35 cellular contexts compared by ENCODE assay signal in genomic region chr15:53359038-53359437, GRCh38.
"Had no signal": no experiment of that assay in that cellular context is flagged by ENCODE, and none has a peak within 500 bp of the region (broad histone marks: within the 10 kb centered on the region; RNA-seq: fewer than 3 reads in every experiment).

No MANE protein-coding gene starts in this region.

- H3K27me3 Mint-ChIP-seq: activated B cell treated with CpG ODN at 0.5 μM for 24 hours; activated CD4-positive, alpha-beta memory T cell treated with anti-CD3 and anti-CD28 coated beads for 36 hours; activated CD4-positive, alpha-beta T cell treated with anti-CD3 and anti-CD28 coated beads for 36 hours; activated CD8-positive, alpha-beta T cell treated with anti-CD3 and anti-CD28 coated beads for 36 hours; activated naive CD4-positive, alpha-beta T cell treated with anti-CD3 and anti-CD28 coated beads, Interleukin-2, amount 10 ng/mL, durations not matched to agents 7 days and 5 days; activated naive CD8-positive, alpha-beta T cell treated with anti-CD3 and anti-CD28 coated beads, Interleukin-2, amount 10 ng/mL, durations not matched to agents 7 days and 5 days; activated naive CD8-positive, alpha-beta T cell treated with anti-CD3 and anti-CD28 coated beads, Interleukin-2, amount 50 U/mL, for 24 hours; activated T-cell treated with anti-CD3 and anti-CD28 coated beads, Interleukin-2, amount 50 U/mL, for 24 hours; central memory CD8-positive, alpha-beta T cell had no signal

- H3K4me3 Mint-ChIP-seq: activated B cell treated with CpG ODN at 0.5 μM for 24 hours; activated CD4-positive, alpha-beta memory T cell treated with anti-CD3 and anti-CD28 coated beads for 36 hours; activated CD4-positive, alpha-beta T cell treated with anti-CD3 and anti-CD28 coated beads for 36 hours; activated CD8-positive, alpha-beta T cell treated with anti-CD3 and anti-CD28 coated beads for 36 hours; activated naive CD4-positive, alpha-beta T cell treated with anti-CD3 and anti-CD28 coated beads, Interleukin-2, amount 10 ng/mL, durations not matched to agents 7 days and 5 days; activated naive CD4-positive, alpha-beta T cell treated with anti-CD3 and anti-CD28 coated beads, Interleukin-2, amount 50 U/mL, for 24 hours; activated naive CD8-positive, alpha-beta T cell; activated naive CD8-positive, alpha-beta T cell treated with anti-CD3 and anti-CD28 coated beads, Interleukin-2, amount 10 ng/mL, durations not matched to agents 7 days and 5 days; activated naive CD8-positive, alpha-beta T cell treated with anti-CD3 and anti-CD28 coated beads, Interleukin-2, amount 50 U/mL, for 24 hours; activated T-cell treated with anti-CD3 and anti-CD28 coated beads, Interleukin-2, amount 50 U/mL, for 24 hours; brain; central memory CD8-positive, alpha-beta T cell; T-helper 1 cell treated with Interleukin-12 subunit alpha and Interleukin-12 subunit beta and Interleukin-4 antibody, amounts not matched to agents 30 μg/mL and 1 μg/mL, for 36 hours; T-helper 2 cell treated with Interferon-gamma antibody and Interleukin-4, amounts not matched to agents 5 μg/mL and 100 μg/mL, for 36 hours had no signal

- H3K4me1 ChIP-seq: ascending aorta had no signal

- ATAC-seq: activated CD4-positive, alpha-beta T cell treated with anti-CD3 and anti-CD28 coated beads for 36 hours; activated CD8-positive, alpha-beta T cell treated with anti-CD3 and anti-CD28 coated beads for 36 hours; activated naive CD8-positive, alpha-beta T cell treated with anti-CD3 and anti-CD28 coated beads, Interleukin-2, amount 50 U/mL, for 24 hours had no signal

- H3K4me1 Mint-ChIP-seq: activated B cell treated with CpG ODN at 0.5 μM for 24 hours; activated CD4-positive, alpha-beta T cell treated with anti-CD3 and anti-CD28 coated beads for 36 hours; activated naive CD4-positive, alpha-beta T cell treated with anti-CD3 and anti-CD28 coated beads, Interleukin-2, amount 10 ng/mL, durations not matched to agents 7 days and 5 days; activated naive CD4-positive, alpha-beta T cell treated with anti-CD3 and anti-CD28 coated beads, Interleukin-2, amount 50 U/mL, for 24 hours; activated naive CD8-positive, alpha-beta T cell treated with anti-CD3 and anti-CD28 coated beads, Interleukin-2, amount 10 ng/mL, durations not matched to agents 7 days and 5 days; activated naive CD8-positive, alpha-beta T cell treated with anti-CD3 and anti-CD28 coated beads, Interleukin-2, amount 50 U/mL, for 24 hours; brain; central memory CD8-positive, alpha-beta T cell had no signal

- H3K36me3 ChIP-seq: ascending aorta, cardiac muscle cell had no signal

- H3K27ac Mint-ChIP-seq: activated B cell treated with CpG ODN at 0.5 μM for 24 hours; activated CD4-positive, alpha-beta memory T cell treated with anti-CD3 and anti-CD28 coated beads for 36 hours; activated CD4-positive, alpha-beta T cell treated with anti-CD3 and anti-CD28 coated beads for 36 hours; activated CD8-positive, alpha-beta T cell treated with anti-CD3 and anti-CD28 coated beads for 36 hours; activated naive CD4-positive, alpha-beta T cell treated with anti-CD3 and anti-CD28 coated beads, Interleukin-2, amount 10 ng/mL, durations not matched to agents 7 days and 5 days; activated naive CD4-positive, alpha-beta T cell treated with anti-CD3 and anti-CD28 coated beads, Interleukin-2, amount 50 U/mL, for 24 hours; activated naive CD8-positive, alpha-beta T cell; activated naive CD8-positive, alpha-beta T cell treated with anti-CD3 and anti-CD28 coated beads, Interleukin-2, amount 10 ng/mL, durations not matched to agents 7 days and 5 days; activated naive CD8-positive, alpha-beta T cell treated with anti-CD3 and anti-CD28 coated beads, Interleukin-2, amount 50 U/mL, for 24 hours; activated T-cell treated with anti-CD3 and anti-CD28 coated beads, Interleukin-2, amount 50 U/mL, for 24 hours; activated T-helper 2 cell treated with anti-CD3 and anti-CD28 coated beads, Interferon-gamma antibody, Interleukin-2, Interleukin-4, amounts not matched to agents 10 μg/mL and 5 μg/mL and 100 μg/mL, durations not matched to agents 14 hours and 24 hours and 36 hours; brain; T-helper 1 cell treated with Interleukin-12 subunit alpha and Interleukin-12 subunit beta and Interleukin-4 antibody, amounts not matched to agents 30 μg/mL and 1 μg/mL, for 36 hours; T-helper 2 cell treated with Interferon-gamma antibody and Interleukin-4, amounts not matched to agents 5 μg/mL and 100 μg/mL, for 36 hours had no signal

- H3K4me3 ChIP-seq: ascending aorta, cardiac muscle cell had no signal

- DNase-seq: activated B cell treated with CpG ODN at 0.5 μM for 24 hours; activated CD4-positive, alpha-beta memory T cell treated with anti-CD3 and anti-CD28 coated beads for 36 hours; activated CD4-positive, alpha-beta T cell treated with anti-CD3 and anti-CD28 coated beads for 36 hours; activated CD4-positive, alpha-beta T cell treated with anti-CD3 and anti-CD28 coated beads for 48 hours; activated CD4-positive, alpha-beta T cell treated with anti-CD3 and anti-CD28 coated beads, Interleukin-2, amount 50 U/mL, for 1 hour; activated CD4-positive, alpha-beta T cell treated with anti-CD3 and anti-CD28 coated beads, Interleukin-2, amount 50 U/mL, for 4 hours; activated CD4-positive, CD25-positive, alpha-beta regulatory T cell treated with anti-CD3 and anti-CD28 coated beads, Interleukin-2, amount 50 U/mL, for 72 hours; activated CD8-positive, alpha-beta memory T cell treated with anti-CD3 and anti-CD28 coated beads, Interleukin-2, amount 50 U/mL, for 4 hours; activated CD8-positive, alpha-beta T cell treated with anti-CD3 and anti-CD28 coated beads for 36 hours; activated effector memory CD4-positive, alpha-beta T cell treated with Interleukin-2 at 50 U/mL for 16 hours; activated gamma-delta T cell; activated naive CD4-positive, alpha-beta T cell treated with anti-CD3 and anti-CD28 coated beads, Interleukin-2, amount 10 ng/mL, durations not matched to agents 7 days and 5 days; activated naive CD4-positive, alpha-beta T cell treated with Interleukin-2 at 50 U/mL for 16 hours; activated naive CD8-positive, alpha-beta T cell treated with anti-CD3 and anti-CD28 coated beads, Interleukin-2, amount 10 ng/mL, durations not matched to agents 7 days and 5 days; activated naive CD8-positive, alpha-beta T cell treated with anti-CD3 and anti-CD28 coated beads, Interleukin-2, amount 50 U/mL, for 24 hours; activated T-cell treated with anti-CD3 and anti-CD28 coated beads, Interleukin-2, amount 50 U/mL, for 24 hours; activated T-cell treated with anti-CD3 and anti-CD28 coated beads, Interleukin-2, amount 50 U/mL, for 48 hours; amygdala; anterior cingulate cortex; caudate nucleus; cerebellar nuclear complex; SW 1271; T-helper 1 cell; T-helper 2 cell; T-helper 9 cell had no signal

- H3K36me3 Mint-ChIP-seq: activated CD4-positive, alpha-beta memory T cell treated with anti-CD3 and anti-CD28 coated beads for 36 hours; activated naive CD4-positive, alpha-beta T cell treated with anti-CD3 and anti-CD28 coated beads, Interleukin-2, amount 10 ng/mL, durations not matched to agents 7 days and 5 days; activated naive CD4-positive, alpha-beta T cell treated with anti-CD3 and anti-CD28 coated beads, Interleukin-2, amount 50 U/mL, for 24 hours; activated naive CD8-positive, alpha-beta T cell; activated naive CD8-positive, alpha-beta T cell treated with anti-CD3 and anti-CD28 coated beads, Interleukin-2, amount 10 ng/mL, durations not matched to agents 7 days and 5 days; brain had no signal

- H3K9me3 Mint-ChIP-seq: activated B cell treated with CpG ODN at 0.5 μM for 24 hours; activated CD4-positive, alpha-beta memory T cell treated with anti-CD3 and anti-CD28 coated beads for 36 hours; activated CD8-positive, alpha-beta T cell treated with anti-CD3 and anti-CD28 coated beads for 36 hours; activated naive CD4-positive, alpha-beta T cell treated with anti-CD3 and anti-CD28 coated beads, Interleukin-2, amount 10 ng/mL, durations not matched to agents 7 days and 5 days; activated naive CD4-positive, alpha-beta T cell treated with anti-CD3 and anti-CD28 coated beads, Interleukin-2, amount 50 U/mL, for 24 hours; activated naive CD8-positive, alpha-beta T cell treated with anti-CD3 and anti-CD28 coated beads, Interleukin-2, amount 50 U/mL, for 24 hours; activated T-cell treated with anti-CD3 and anti-CD28 coated beads, Interleukin-2, amount 50 U/mL, for 24 hours; activated T-helper 2 cell treated with anti-CD3 and anti-CD28 coated beads, Interferon-gamma antibody, Interleukin-2, Interleukin-4, amounts not matched to agents 10 μg/mL and 5 μg/mL and 100 μg/mL, durations not matched to agents 14 hours and 24 hours and 36 hours; brain; T-helper 1 cell treated with Interleukin-12 subunit alpha and Interleukin-12 subunit beta and Interleukin-4 antibody, amounts not matched to agents 30 μg/mL and 1 μg/mL, for 36 hours; T-helper 2 cell treated with Interferon-gamma antibody and Interleukin-4, amounts not matched to agents 5 μg/mL and 100 μg/mL, for 36 hours had no signal

- H3K27me3 ChIP-seq: ascending aorta, cardiac muscle cell had no signal

- H3K27ac ChIP-seq: ascending aorta, cardiac muscle cell, VCaP had no signal

- H3K9me3 ChIP-seq: ascending aorta had no signal
